21 cellular contexts compared by ENCODE assay signal in the genomic region with DNA sequence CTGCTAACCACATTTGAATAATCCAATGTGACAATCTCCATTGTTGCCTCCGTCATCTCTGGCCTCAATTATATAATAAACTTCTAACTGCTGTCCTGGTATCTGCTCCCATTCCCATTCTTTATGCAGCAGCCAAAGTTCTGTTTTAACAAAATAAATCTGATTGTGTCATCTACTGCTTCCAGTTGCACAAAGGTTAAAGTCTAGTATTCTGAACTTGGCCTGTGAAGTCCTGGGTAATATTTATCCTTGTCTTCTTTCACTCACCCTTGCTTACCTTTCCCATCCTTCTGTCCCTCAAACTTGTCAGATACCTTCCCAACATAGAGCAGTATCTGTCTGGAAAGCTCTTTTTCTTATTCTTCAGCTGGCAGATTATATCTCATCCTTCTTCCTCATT. TPM values are rescaled to one million over a fixed set of nuclear protein-coding genes. Genes with fewer than 3 reads are reported as not detected.
DNase-seq lines count a peak whose midpoint lies in the region; FAIRE-seq and TF ChIP-seq lines count a peak whose summit lies in the region.
"Had no signal": no experiment of that assay in that cellular context is flagged by ENCODE, and none has a peak within 500 bp of the region (broad histone marks: within the 10 kb centered on the region; RNA-seq: fewer than 3 reads in every experiment).

No MANE protein-coding gene starts in this region.

- TF ChIP-seq POLR2A in breast epithelium (IDR thresholded peaks at IDR 0.05), result no peak

- H3K27me3 ChIP-seq in mammary epithelial cell (ENCODE audit: insufficient read depth, low read length), result peaks cover 3% of the 10 kb centered on the region
- H3K27me3 ChIP-seq in breast epithelium, result no peaks in the 10 kb centered on the region
- H3K27me3 ChIP-seq in liver (ENCODE audit: control insufficient read depth in 4 of 4, insufficient read depth in 4 of 4, low read length in 3 of 4), result no peaks in the 10 kb centered on the region
- peaks cover 0 to 3% of the 10 kb centered on the region in 2 donors for H3K27me3 ChIP-seq in small intestine (ENCODE audit: control insufficient read depth in 2 of 2, insufficient read depth in 2 of 2, low read length in 2 of 2)
- no peaks in the 10 kb centered on the region for H3K27me3 ChIP-seq in osteoblast (ENCODE audit: insufficient read depth, low read length)

- dilution Hi-C loops in mammary epithelial cell (cut with HindIII; ENCODE audit: low sequenced_read_pairs), result no loop called here

- H3K27ac ChIP-seq in mammary epithelial cell (ENCODE audit: insufficient read depth, low read depth, low read length), result no peak overlapping the region
- H3K27ac ChIP-seq in breast epithelium, result no peak overlapping the region
- H3K27ac ChIP-seq in liver (ENCODE audit: low read depth in 1 of 2, low read length in 2 of 2), result peak overlapping the region; percentile 52 to 60
- no peak overlapping the region for H3K27ac ChIP-seq in small intestine (ENCODE audit: low read depth in 1 of 2, low read length in 1 of 2)
- H3K27ac ChIP-seq in osteoblast (ENCODE audit: low read depth, low read length), result no peak overlapping the region
- H3K27ac ChIP-seq: 22Rv1, A549, C4-2B, GM23248 had no signal

- no peak for TF ChIP-seq CTCF in mammary epithelial cell (conservative IDR thresholded peaks at IDR 0.05 in 1 of 2, IDR thresholded peaks at IDR 0.05 in 1 of 2; ENCODE audit: extremely low read depth in 1 of 2, insufficient read depth in 1 of 2, low read depth in 1 of 2, low read length in 2 of 2)
- no peak for TF ChIP-seq CTCF in breast epithelium (IDR thresholded peaks at IDR 0.05)
- no peak for TF ChIP-seq CTCF in liver (IDR thresholded peaks at IDR 0.05; ENCODE audit: low read depth, low read length, missing input control)
- TF ChIP-seq CTCF in osteoblast (IDR thresholded peaks at IDR 0.05; ENCODE audit: extremely low read depth, low read depth, low read length), result no peak

- WGBS in mammary epithelial cell (ENCODE audit: low coverage, missing lambda C conversion rate), result 91% methylated on average over 1 of the region's 1 CpG
- WGBS in liver, result 21% methylated on average over 1 of the region's 1 CpG
- 18 to 49% (median 19%) methylated on average over 1 of the region's 1 CpG for WGBS in small intestine, 3 donors

- H4K20me1 ChIP-seq in mammary epithelial cell (ENCODE audit: insufficient read depth, low read length) (no peaks in the 10 kb centered on the region), osteoblast (ENCODE audit: insufficient read depth, low read length) (no peaks in the 10 kb centered on the region)

- no peak overlapping the region for H3K9ac ChIP-seq in mammary epithelial cell (ENCODE audit: insufficient read depth, low read length)
- no peak overlapping the region for H3K9ac ChIP-seq in liver (ENCODE audit: low read depth in 1 of 2, low read length in 2 of 2)
- H3K9ac ChIP-seq: GM23248 had no signal

- no TSS peak for BruUV-seq in mammary epithelial cell (replicated peaks; lab: Mats Ljungman, UMichigan)

- H3K4me3 ChIP-seq in mammary epithelial cell (replicated peaks in 1 of 3; ENCODE audit: insufficient read depth in 1 of 3, low read depth in 2 of 3, low read length in 3 of 3) (no peak overlapping the region), breast epithelium (no peak overlapping the region), liver (ENCODE audit: low read depth in 1 of 3, low read length in 3 of 3) (no peak overlapping the region), small intestine (ENCODE audit: low read depth in 1 of 2, low read length in 2 of 2) (no peak overlapping the region), osteoblast (ENCODE audit: insufficient read depth, low read length) (no peak overlapping the region)
- H3K4me3 ChIP-seq: A549, GM23248 had no signal

- H3K79me2 ChIP-seq in mammary epithelial cell (ENCODE audit: insufficient read depth, low read length) (no peaks in the 10 kb centered on the region), osteoblast (ENCODE audit: insufficient read depth, low read length) (no peaks in the 10 kb centered on the region)

- peak; percentile 51 to 67 for TF ChIP-seq RAD21 in liver (IDR thresholded peaks at IDR 0.05)

- no peak for DNase-seq in mammary epithelial cell
- no peak for DNase-seq in breast epithelium (ENCODE audit: low spot score in 2 of 2)
- peak; percentile 50 for DNase-seq in small intestine
- no peak for DNase-seq in GM19239 (ENCODE audit: insufficient read length, low spot score)
- DNase-seq in activated CD4-positive, CD25-positive, alpha-beta regulatory T cell treated with anti-CD3 and anti-CD28 coated beads, Interleukin-2, amount 50 U/mL, for 72 hours, result no peak
- no peak for DNase-seq in osteoblast (ENCODE audit: insufficient read length, low spot score, missing footprints)
- DNase-seq: AML-193; Caco-2; CD4-positive, alpha-beta T cell; HFFc6; KBM-7 had no signal

- H3K4me2 ChIP-seq in mammary epithelial cell (ENCODE audit: insufficient read depth, low read depth, low read length) (no peak overlapping the region), osteoblast (ENCODE audit: insufficient read depth, low read length) (no peak overlapping the region)
- H3K4me2 ChIP-seq: A549 had no signal

- intact Hi-C loops in mammary epithelial cell (cut with micrococcal nuclease) (no loop called here), breast epithelium (cut with DNase I; ENCODE audit: low total_unique reads) (no loop called here)

- CTCF ChIA-PET in mammary epithelial cell (lab: Charles Lee; ENCODE audit: low non-redundant PET), result no interaction called here

- H3K36me3 ChIP-seq in mammary epithelial cell (ENCODE audit: insufficient read depth, low read length) (no peaks in the 10 kb centered on the region), breast epithelium (no peaks in the 10 kb centered on the region), liver (ENCODE audit: control insufficient read depth in 4 of 4, insufficient read depth in 3 of 4, low read depth in 1 of 4, low read length in 3 of 4) (no peaks in the 10 kb centered on the region), small intestine (ENCODE audit: control insufficient read depth in 2 of 2, insufficient read depth in 2 of 2, low read length in 2 of 2) (no peaks in the 10 kb centered on the region), osteoblast (ENCODE audit: insufficient read depth, low read length) (no peaks in the 10 kb centered on the region)

- FAIRE-seq in small intestine (lab: Jason Lieb, UNC) (no peak), GM19239 (lab: Jason Lieb, UNC) (no peak)
- FAIRE-seq: A549, D721Med, G401.6, GM12891, H54, HTR-8/SVneo had no signal

- H3K9me3 ChIP-seq in mammary epithelial cell (replicated peaks; ENCODE audit: insufficient read depth, low read length) (no peaks in the 10 kb centered on the region), breast epithelium (no peaks in the 10 kb centered on the region), liver (ENCODE audit: control insufficient read depth in 4 of 4, low read length in 3 of 4) (no peaks in the 10 kb centered on the region), small intestine (ENCODE audit: control insufficient read depth, low read depth) (no peaks in the 10 kb centered on the region), osteoblast (ENCODE audit: low read depth, low read length) (no peaks in the 10 kb centered on the region)
- H3K9me3 ChIP-seq: A549, Caco-2 had no signal

- H3K4me1 ChIP-seq in mammary epithelial cell (ENCODE audit: insufficient read depth, low read length), result no peaks in the 10 kb centered on the region
- no peaks in the 10 kb centered on the region for H3K4me1 ChIP-seq in breast epithelium
- H3K4me1 ChIP-seq in liver (ENCODE audit: control insufficient read depth in 4 of 4, insufficient read depth in 4 of 4, low read length in 3 of 4), result peaks cover 4 to 37% (median 26%) of the 10 kb centered on the region in 4 donors
- H3K4me1 ChIP-seq in small intestine (ENCODE audit: control insufficient read depth in 2 of 2, insufficient read depth in 1 of 2, low read depth in 1 of 2, low read length in 1 of 2), result no peaks in the 10 kb centered on the region
- H3K4me1 ChIP-seq in osteoblast (ENCODE audit: insufficient read depth, low read length), result peaks cover 12% of the 10 kb centered on the region
- H3K4me1 ChIP-seq: A549 had no signal

- in situ Hi-C loops in mammary epithelial cell (cut with MboI; ENCODE audit: low sequenced_read_pairs in 2 of 2), result loop anchor here (25.0 kb wide), 2 partner anchors 576 to 601 kb away; no protein-coding TSS in a partner anchor

- H2AFZ ChIP-seq in mammary epithelial cell (ENCODE audit: low read depth, low read length), result peak overlapping the region; percentile 29
- H2AFZ ChIP-seq in osteoblast (ENCODE audit: low read length), result no peak overlapping the region
- H2AFZ ChIP-seq: GM23248 had no signal

TF ChIP-seq in liver, 16 proteins besides CTCF, POLR2A, EP300 and RAD21 (continues in another document):
- TF ChIP-seq HNF4A (conservative IDR thresholded peaks at IDR 0.05) (peak; percentile 99 to 100), YY1 (IDR thresholded peaks at IDR 0.05) (peak; percentile 72), HNF4G (IDR thresholded peaks at IDR 0.05) (peak; percentile 96), JUND (IDR thresholded peaks at IDR 0.05) (peak; percentile 59 to 88)
- TF ChIP-seq, protein P1, sequence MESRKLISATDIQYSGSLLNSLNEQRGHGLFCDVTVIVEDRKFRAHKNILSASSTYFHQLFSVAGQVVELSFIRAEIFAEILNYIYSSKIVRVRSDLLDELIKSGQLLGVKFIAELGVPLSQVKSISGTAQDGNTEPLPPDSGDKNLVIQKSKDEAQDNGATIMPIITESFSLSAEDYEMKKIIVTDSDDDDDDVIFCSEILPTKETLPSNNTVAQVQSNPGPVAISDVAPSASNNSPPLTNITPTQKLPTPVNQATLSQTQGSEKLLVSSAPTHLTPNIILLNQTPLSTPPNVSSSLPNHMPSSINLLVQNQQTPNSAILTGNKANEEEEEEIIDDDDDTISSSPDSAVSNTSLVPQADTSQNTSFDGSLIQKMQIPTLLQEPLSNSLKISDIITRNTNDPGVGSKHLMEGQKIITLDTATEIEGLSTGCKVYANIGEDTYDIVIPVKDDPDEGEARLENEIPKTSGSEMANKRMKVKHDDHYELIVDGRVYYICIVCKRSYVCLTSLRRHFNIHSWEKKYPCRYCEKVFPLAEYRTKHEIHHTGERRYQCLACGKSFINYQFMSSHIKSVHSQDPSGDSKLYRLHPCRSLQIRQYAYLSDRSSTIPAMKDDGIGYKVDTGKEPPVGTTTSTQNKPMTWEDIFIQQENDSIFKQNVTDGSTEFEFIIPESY (IDR thresholded peaks at IDR 0.05), result peak; percentile 91

RNA-seq across cellular contexts. Expression of a gene that starts 19.3 kb away (rescaled TPM):
- total RNA-seq in mammary epithelial cell (100 to 1,000 TPM in 1 of 2 donors, 10 to 100 TPM in 1; 83.2 to 163 TPM), breast epithelium (10 to 100 TPM; 50.1 to 60.0 (median 50.8) TPM), liver (10 to 100 TPM; 33.5 to 41.0 TPM), osteoblast (67.8 and 69.5 TPM in 2 replicates)
- polyA plus RNA-seq in mammary epithelial cell (133 TPM), liver (10 to 100 TPM; 55.2 to 63.8 TPM), small intestine (100 to 1,000 TPM in 1 of 3 donors, 10 to 100 TPM in 2; 72.1 to 104 (median 95.3) TPM)
- 84.0 TPM for polyA minus RNA-seq in mammary epithelial cell

RNA-seq across cellular contexts. Expression of a gene that starts 48.3 kb away (rescaled TPM):
- 10 to 100 TPM; 43.2 to 49.2 TPM for total RNA-seq in mammary epithelial cell
- 30.6 TPM for polyA plus RNA-seq in mammary epithelial cell
- polyA minus RNA-seq in mammary epithelial cell, result 29.7 TPM
- 10 to 100 TPM; 28.8 to 51.7 (median 44.2) TPM for total RNA-seq in breast epithelium
- 10 to 100 TPM; 47.6 to 65.2 TPM for total RNA-seq in liver
- 10 to 100 TPM; 32.9 to 57.2 TPM for polyA plus RNA-seq in liver
- 100 to 1,000 TPM in 1 of 3 donors, 10 to 100 TPM in 2; 36.0 to 133 (median 88.4) TPM for polyA plus RNA-seq in small intestine
- total RNA-seq in osteoblast, result 47.4 and 50.4 TPM in 2 replicates

Comparison
In these comparisons a context has a peak if more than half of its experiments do, and no peak if none do; other contexts are left out.
1. H3K27ac ChIP-seq: peak in liver (2 of 2); none in mammary epithelial cell (single experiment), breast epithelium (0 of 2), small intestine (0 of 2) and osteoblast (single experiment).